7 cellular contexts compared by ENCODE assay signal in the genomic region with DNA sequence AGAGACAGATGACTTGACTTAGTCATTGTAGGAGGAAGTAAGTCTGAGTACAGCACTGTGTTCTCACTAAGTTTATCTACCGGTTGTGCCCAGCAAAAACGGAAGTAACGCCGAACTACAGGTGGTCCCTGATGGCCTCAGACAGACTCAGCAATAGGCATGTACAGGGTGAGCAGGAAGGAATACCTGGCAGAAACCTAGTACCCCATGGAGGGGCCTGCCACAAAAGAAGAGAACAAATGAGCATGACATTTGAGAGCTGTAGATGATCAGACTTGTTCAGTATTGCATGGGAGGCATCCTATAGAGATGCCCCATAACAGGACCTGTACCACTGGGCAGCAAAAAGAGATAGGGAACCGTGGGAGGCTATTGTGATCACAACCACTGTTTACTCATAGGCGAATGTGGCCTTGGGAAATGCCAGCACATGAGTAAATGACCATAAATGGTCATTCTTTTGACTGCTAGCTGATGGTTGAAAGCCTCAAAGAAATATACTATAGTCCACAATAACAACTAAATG.
DNase-seq lines count a peak whose midpoint lies in the region; ATAC-seq and TF ChIP-seq lines count a peak whose summit lies in the region.

No MANE protein-coding gene starts in this region.

- H3K27me3 Mint-ChIP-seq in immature natural killer cell (ENCODE audit: low read depth in 3 of 3), result peaks cover 0 to 3% (median 0%) of the 10 kb centered on the region in 3 donors

- peak; percentile 75 for ATAC-seq in GM18909 (IDR thresholded peaks at IDR 0.05; ENCODE audit: poor library complexity, unreplicated experiment)
- peak; percentile 60 for ATAC-seq in HG02798 (IDR thresholded peaks at IDR 0.05; ENCODE audit: poor library complexity, unreplicated experiment)
- ATAC-seq in foreskin keratinocyte, result no peak

- peaks cover 0 to 12% of the 10 kb centered on the region in 2 donors for H3K4me1 Mint-ChIP-seq in immature natural killer cell

- no peaks in the 10 kb centered on the region for H3K36me3 Mint-ChIP-seq in immature natural killer cell

- H3K4me1 ChIP-seq in foreskin keratinocyte (peaks cover 4% of the 10 kb centered on the region), tibial artery (peaks cover 0 to 4% (median 0%) of the 10 kb centered on the region in 4 donors)

- H3K27ac ChIP-seq in dorsolateral prefrontal cortex, result peak overlapping the region in 26 of 59 donors; percentile 0 to 79 (median 23)
- H3K27ac ChIP-seq in foreskin keratinocyte, result no peak overlapping the region
- H3K27ac ChIP-seq in tibial artery, result no peak overlapping the region

- H3K36me3 ChIP-seq in tibial artery, result no peaks in the 10 kb centered on the region

- DNase-seq in SIG-M5 (lab: John Stamatoyannopoulos, UW) (peak; percentile 33), immature natural killer cell (no peak), dorsolateral prefrontal cortex (no peak), foreskin keratinocyte (no peak), tibial artery (no peak)

- H3K27ac Mint-ChIP-seq in immature natural killer cell, result peak overlapping the region in 4 of 6 donors; percentile 3 to 54 (median 41)

- H3K4me3 ChIP-seq in dorsolateral prefrontal cortex, result no peak overlapping the region
- H3K4me3 ChIP-seq in tibial artery, result no peak overlapping the region

- TF ChIP-seq CTCF in dorsolateral prefrontal cortex (IDR thresholded peaks at IDR 0.05 in 54 of 56, conservative IDR thresholded peaks at IDR 0.05 in 2 of 56; ENCODE audit: low read depth in 1 of 56, partially characterized antibody in 56 of 56) (no peak), foreskin keratinocyte (conservative IDR thresholded peaks at IDR 0.05) (no peak), tibial artery (IDR thresholded peaks at IDR 0.05) (no peak)

- H3K27me3 ChIP-seq in dorsolateral prefrontal cortex (no peaks in the 10 kb centered on the region), foreskin keratinocyte (no peaks in the 10 kb centered on the region), tibial artery (no peaks in the 10 kb centered on the region)

- peak overlapping the region in 2 of 5 donors; percentile 31 to 41 for H3K4me3 Mint-ChIP-seq in immature natural killer cell

- no peaks in the 10 kb centered on the region for H3K9me3 Mint-ChIP-seq in immature natural killer cell

- H3K9me3 ChIP-seq in tibial artery, result no peaks in the 10 kb centered on the region

- intact Hi-C loops in dorsolateral prefrontal cortex (cut with DNase I), result no loop called here
- intact Hi-C loops in tibial artery (cut with DNase I; ENCODE audit: low total_unique reads), result no loop called here
